ENCODE assay signal across 1 cellular context in genomic region chr2:199468561-199469513, GRCh38.
TF ChIP-seq lines count a peak whose summit lies in the region.

No MANE protein-coding gene starts in this region.

TF ChIP-seq in neural cell, 6 proteins besides CTCF, POLR2A, EP300 and RAD21 (continued from another document):
- no peak for TF ChIP-seq REST (IDR thresholded peaks at IDR 0.05; ENCODE audit: borderline replicate concordance)
- peak; percentile 28 for TF ChIP-seq EZH2 (IDR thresholded peaks at IDR 0.05; ENCODE audit: borderline replicate concordance, insufficient read depth, low read length, poor library complexity, severe bottlenecking)
